16 cellular contexts compared by ENCODE assay signal in genomic region chr2:127347000-127347399, GRCh38. TPM values are rescaled to one million over a fixed set of nuclear protein-coding genes. Genes with fewer than 3 reads are reported as not detected.
DNase-seq lines count a peak whose midpoint lies in the region; ATAC-seq and TF ChIP-seq lines count a peak whose summit lies in the region.
"Had no signal": no experiment of that assay in that cellular context is flagged by ENCODE, and none has a peak within 500 bp of the region (broad histone marks: within the 10 kb centered on the region; RNA-seq: fewer than 3 reads in every experiment).

No MANE protein-coding gene starts in this region.

- TF ChIP-seq CTCF in CD14-positive monocyte (IDR thresholded peaks at IDR 0.05) (no peak), omental fat pad (IDR thresholded peaks at IDR 0.05) (no peak)

- intact Hi-C loops in CD14-positive monocyte (cut with micrococcal nuclease), result no loop called here

- no peaks in the 10 kb centered on the region for H3K9me3 ChIP-seq in T-helper 17 cell (ENCODE audit: control insufficient read depth, low read length, poor library complexity, severe bottlenecking)
- H3K9me3 ChIP-seq: BE2C, Caco-2 had no signal

- DNase-seq in CD14-positive monocyte (ENCODE audit: low spot score) (no peak), T-helper 17 cell (no peak), kidney tubule cell (ENCODE audit: low spot score) (peak; percentile 13), renal cortical epithelial cell (ENCODE audit: low read depth) (peak; percentile 58), omental fat pad (ENCODE audit: low spot score) (no peak), NCI-H2171 (lab: John Stamatoyannopoulos, UW) (no peak)
- no peak for DNase-seq in naive thymus-derived CD8-positive, alpha-beta T cell
- DNase-seq: BE2C; C1 segment of cervical spinal cord; Caco-2; CD4-positive, alpha-beta T cell; DMS153; DMS79; GDM1; H9 had no signal

- H3K9me3 Mint-ChIP-seq in CD14-positive monocyte, result no peaks in the 10 kb centered on the region
- peaks cover 0 to 2% (median 0%) of the 10 kb centered on the region in 9 donors for H3K9me3 Mint-ChIP-seq in naive thymus-derived CD8-positive, alpha-beta T cell
- H3K9me3 Mint-ChIP-seq: CD4-positive, alpha-beta T cell had no signal

- H3K4me3 Mint-ChIP-seq in CD14-positive monocyte (no peak overlapping the region), T-helper 17 cell (no peak overlapping the region)
- no peak overlapping the region for H3K4me3 Mint-ChIP-seq in naive thymus-derived CD8-positive, alpha-beta T cell
- H3K4me3 Mint-ChIP-seq: CD4-positive, alpha-beta T cell; H9 had no signal

- H3K27me3 Mint-ChIP-seq in CD14-positive monocyte (ENCODE audit: low read depth in 3 of 3), result no peaks in the 10 kb centered on the region
- no peaks in the 10 kb centered on the region for H3K27me3 Mint-ChIP-seq in T-helper 17 cell
- H3K27me3 Mint-ChIP-seq in naive thymus-derived CD8-positive, alpha-beta T cell, result no peaks in the 10 kb centered on the region
- H3K27me3 Mint-ChIP-seq: CD4-positive, alpha-beta T cell had no signal

- POLR2A ChIA-PET in naive thymus-derived CD8-positive, alpha-beta T cell (lab: Charles Lee), result no interaction called here

- H3K27ac Mint-ChIP-seq in CD14-positive monocyte (peak overlapping the region in 4 of 7 donors; percentile 3 to 70 (median 24)), T-helper 17 cell (peak overlapping the region; percentile 27)
- H3K27ac Mint-ChIP-seq in naive thymus-derived CD8-positive, alpha-beta T cell, result no peak overlapping the region
- H3K27ac Mint-ChIP-seq: CD4-positive, alpha-beta T cell; H9 had no signal

- H3K36me3 Mint-ChIP-seq in CD14-positive monocyte (peaks cover 15 to 22% of the 10 kb centered on the region in 2 donors), T-helper 17 cell (ENCODE audit: low read depth) (no peaks in the 10 kb centered on the region)
- peaks cover 0 to 11% (median 7%) of the 10 kb centered on the region in 3 donors for H3K36me3 Mint-ChIP-seq in naive thymus-derived CD8-positive, alpha-beta T cell

- H3K4me1 Mint-ChIP-seq in CD14-positive monocyte, result peaks cover 45% of the 10 kb centered on the region
- peaks cover 44% of the 10 kb centered on the region for H3K4me1 Mint-ChIP-seq in T-helper 17 cell
- peaks cover 25 to 75% (median 68%) of the 10 kb centered on the region in 4 donors for H3K4me1 Mint-ChIP-seq in naive thymus-derived CD8-positive, alpha-beta T cell
- H3K4me1 Mint-ChIP-seq: H9 had no signal

- ATAC-seq in T-helper 17 cell, result no peak
- ATAC-seq in naive thymus-derived CD8-positive, alpha-beta T cell, result no peak
- no peak for ATAC-seq in GM21390 (IDR thresholded peaks at IDR 0.05; ENCODE audit: unreplicated experiment)
- ATAC-seq in omental fat pad (ENCODE audit: low FRiP score), result no peak

RNA-seq across cellular contexts. Expression of gene MAP3K2, which starts 40.8 kb away (rescaled TPM):
- polyA plus RNA-seq in CD14-positive monocyte, result 10 to 100 TPM; 66.3 to 86.4 TPM
- 100 to 1,000 TPM in 1 of 2 donors, 10 to 100 TPM in 1; 91.0 to 100 TPM for total RNA-seq in T-helper 17 cell
- 29.7 and 49.2 TPM in 2 replicates for total RNA-seq in renal cortical epithelial cell
- total RNA-seq in naive thymus-derived CD8-positive, alpha-beta T cell, result 10 to 100 TPM; 75.0 to 80.6 TPM
- polyA plus RNA-seq in naive thymus-derived CD8-positive, alpha-beta T cell, result 10 to 100 TPM; 36.0 to 51.9 (median 40.8) TPM
- 10 to 100 TPM; 44.9 to 79.4 (median 52.4) TPM for total RNA-seq in omental fat pad

RNA-seq across cellular contexts. Expression of gene ERCC3, which starts 53.1 kb away (rescaled TPM):
- polyA plus RNA-seq in CD14-positive monocyte, result 10 to 100 TPM; 13.2 to 16.9 TPM
- 10 to 100 TPM; 33.5 to 43.5 TPM for total RNA-seq in T-helper 17 cell
- 29.9 and 50.9 TPM in 2 replicates for total RNA-seq in renal cortical epithelial cell
- total RNA-seq in naive thymus-derived CD8-positive, alpha-beta T cell, result 10 to 100 TPM; 63.0 to 65.8 TPM
- polyA plus RNA-seq in naive thymus-derived CD8-positive, alpha-beta T cell, result 10 to 100 TPM; 17.0 to 27.2 (median 20.3) TPM
- total RNA-seq in omental fat pad, result 10 to 100 TPM; 27.7 to 58.8 (median 37.5) TPM

Comparison
In these comparisons a context has a peak if more than half of its experiments do, and no peak if none do; other contexts are left out.
1. DNase-seq: peak in kidney tubule cell (single experiment) and renal cortical epithelial cell (single experiment); none in CD14-positive monocyte (single experiment), T-helper 17 cell (0 of 3), naive thymus-derived CD8-positive, alpha-beta T cell (0 of 10), omental fat pad (single experiment) and NCI-H2171 (single experiment).
2. H3K27ac Mint-ChIP-seq: peak in CD14-positive monocyte (4 of 7) and T-helper 17 cell (single experiment); none in naive thymus-derived CD8-positive, alpha-beta T cell (0 of 10).